20 cellular contexts compared by ENCODE assay signal in genomic region chr9:88438819-88439218, GRCh38. TPM values are rescaled to one million over a fixed set of nuclear protein-coding genes. Genes with fewer than 3 reads are reported as not detected.
A peak's percentile ranks its signal among the peaks of the same experiment; 100 is the strongest.
DNase-seq lines count a peak whose midpoint lies in the region; ATAC-seq and TF ChIP-seq lines count a peak whose summit lies in the region.
"Had no signal": no experiment of that assay in that cellular context is flagged by ENCODE, and none has a peak within 500 bp of the region (broad histone marks: within the 10 kb centered on the region; RNA-seq: fewer than 3 reads in every experiment).

No MANE protein-coding gene starts in this region.

- no peak overlapping the region for H3K4me3 Mint-ChIP-seq in GM23338
- no peak overlapping the region for H3K4me3 Mint-ChIP-seq in central memory CD8-positive, alpha-beta T cell
- no peak overlapping the region for H3K4me3 Mint-ChIP-seq in nephron progenitor cell
- no peak overlapping the region for H3K4me3 Mint-ChIP-seq in immature natural killer cell
- H3K4me3 Mint-ChIP-seq: B cell; CD8-positive, alpha-beta T cell; HFFc6 had no signal

- TF ChIP-seq CTCF in GM23338 (conservative IDR thresholded peaks at IDR 0.05; ENCODE audit: low read depth in 2 of 2), result no peak
- no peak for TF ChIP-seq CTCF in Loucy (conservative IDR thresholded peaks at IDR 0.05; ENCODE audit: low read length)
- no peak for TF ChIP-seq CTCF in nephron progenitor cell (IDR thresholded peaks at IDR 0.05)

- H3K27ac Mint-ChIP-seq in GM23338, result peak overlapping the region; percentile 39; the same call in 1 of the 2 replicates
- H3K27ac Mint-ChIP-seq in central memory CD8-positive, alpha-beta T cell (ENCODE audit: low read depth), result peak overlapping the region; percentile 29
- peak overlapping the region; percentile 16 for H3K27ac Mint-ChIP-seq in nephron progenitor cell
- peak overlapping the region in 2 of 6 donors; percentile 2 to 57 for H3K27ac Mint-ChIP-seq in immature natural killer cell
- H3K27ac Mint-ChIP-seq: B cell; CD8-positive, alpha-beta T cell; HFFc6 had no signal

- H3K9me2 ChIP-seq in GM23338 (ENCODE audit: insufficient read depth) (no peaks in the 10 kb centered on the region), Loucy (replicated peaks; ENCODE audit: low read depth, low read length) (no peaks in the 10 kb centered on the region)

- H3K36me3 Mint-ChIP-seq in GM23338 (ENCODE audit: low read depth) (peaks cover 57% of the 10 kb centered on the region), nephron progenitor cell (ENCODE audit: low read depth) (peaks cover 85% of the 10 kb centered on the region), immature natural killer cell (peaks cover 4 to 24% (median 20%) of the 10 kb centered on the region in 3 donors)
- H3K36me3 Mint-ChIP-seq in central memory CD8-positive, alpha-beta T cell (ENCODE audit: insufficient read depth), result peaks cover 17% of the 10 kb centered on the region

- H3K4me3 ChIP-seq in GM23338, result no peak overlapping the region
- H3K4me3 ChIP-seq in Loucy (ENCODE audit: low read length, poor library complexity, severe bottlenecking), result peak overlapping the region; percentile 58
- H3K4me3 ChIP-seq: BLaER1 treated with 17β-estradiol and CSF1 and Interleukin-3, amounts not matched to agents 10 nM and 100 nM; GM12878; GM23248; K562 had no signal

- no peak overlapping the region for H3K4me2 ChIP-seq in GM23338
- H3K4me2 ChIP-seq in Loucy (ENCODE audit: low read depth, low read length, poor library complexity, severe bottlenecking), result peak overlapping the region; percentile 79
- H3K4me2 ChIP-seq: BLaER1 treated with 17β-estradiol and CSF1 and Interleukin-3, amounts not matched to agents 10 nM and 100 nM had no signal

- peaks cover 99% of the 10 kb centered on the region for H3K79me2 ChIP-seq in GM23338 (replicated peaks; ENCODE audit: insufficient read depth)
- peaks cover 90% of the 10 kb centered on the region for H3K79me2 ChIP-seq in Loucy (ENCODE audit: insufficient read depth, low read length)

- no peak for ATAC-seq in GM23338
- no peak for ATAC-seq in central memory CD8-positive, alpha-beta T cell (replicated peaks; ENCODE audit: extremely low read depth, poor library complexity, severe bottlenecking)
- no peak for ATAC-seq in GM18870 (IDR thresholded peaks at IDR 0.05; ENCODE audit: unreplicated experiment)
- ATAC-seq: CD8-positive, alpha-beta T cell; GM12878; HCT116; K562 had no signal

- no peaks in the 10 kb centered on the region for H3K27me3 ChIP-seq in GM23338 (ENCODE audit: insufficient read depth)
- no peaks in the 10 kb centered on the region for H3K27me3 ChIP-seq in Loucy (ENCODE audit: insufficient read depth, low read length, poor library complexity, severe bottlenecking)
- H3K27me3 ChIP-seq: BLaER1 treated with 17β-estradiol and CSF1 and Interleukin-3, amounts not matched to agents 10 nM and 100 nM had no signal

- H3K27ac ChIP-seq in GM23338 (ENCODE audit: low read depth), result no peak overlapping the region
- H3K27ac ChIP-seq: GM23248, HL-60 had no signal

- H2AFZ ChIP-seq in GM23338 (no peak overlapping the region), Loucy (ENCODE audit: low read length) (no peak overlapping the region)
- H2AFZ ChIP-seq: GM23248 had no signal

- H3K9me3 Mint-ChIP-seq in GM23338, result no peaks in the 10 kb centered on the region; the same call in 2 of the 3 replicates
- no peaks in the 10 kb centered on the region for H3K9me3 Mint-ChIP-seq in central memory CD8-positive, alpha-beta T cell
- peaks cover 30% of the 10 kb centered on the region for H3K9me3 Mint-ChIP-seq in nephron progenitor cell
- no peaks in the 10 kb centered on the region for H3K9me3 Mint-ChIP-seq in immature natural killer cell
- H3K9me3 Mint-ChIP-seq: CD8-positive, alpha-beta T cell; HFFc6 had no signal

- peaks cover under 1% of the 10 kb centered on the region; the same call in 1 of the 2 replicates for H3K36me3 ChIP-seq in GM23338 (ENCODE audit: insufficient read depth)
- H3K36me3 ChIP-seq in Loucy (ENCODE audit: insufficient read depth, low read length), result peaks cover 43% of the 10 kb centered on the region

- H3K4me1 Mint-ChIP-seq in GM23338 (peaks cover 23% of the 10 kb centered on the region), nephron progenitor cell (peaks cover 9% of the 10 kb centered on the region), immature natural killer cell (peaks cover 50 to 69% of the 10 kb centered on the region in 2 donors)
- H3K4me1 Mint-ChIP-seq in central memory CD8-positive, alpha-beta T cell, result peaks cover 38% of the 10 kb centered on the region

- peak overlapping the region; percentile 40 for H3K9ac ChIP-seq in Loucy (ENCODE audit: low read depth, low read length, poor library complexity, severe bottlenecking)
- H3K9ac ChIP-seq: BLaER1 treated with 17β-estradiol and CSF1 and Interleukin-3, amounts not matched to agents 10 nM and 100 nM; GM23248 had no signal

- no peak for DNase-seq in GM23338 (ENCODE audit: low spot score)
- DNase-seq in central memory CD8-positive, alpha-beta T cell (ENCODE audit: low spot score in 2 of 2), result no peak
- DNase-seq in nephron progenitor cell, result no peak
- DNase-seq in immature natural killer cell, result no peak
- DNase-seq in effector CD4-positive, alpha-beta T cell, result no peak
- DNase-seq: Calu3; CD8-positive, alpha-beta T cell; DMS79 treated with DMSO at 0.1 percent for 48 hours; EL; GM23248; H7; HFFc6 had no signal

- H3K4me1 ChIP-seq in GM23338 (ENCODE audit: insufficient read depth) (peaks cover 24% of the 10 kb centered on the region), Loucy (ENCODE audit: insufficient read depth, low read length, poor library complexity, severe bottlenecking) (peaks cover 30% of the 10 kb centered on the region)

- no peaks in the 10 kb centered on the region for H3K9me3 ChIP-seq in Loucy (ENCODE audit: insufficient read depth, low read depth, low read length)

- H4K20me1 ChIP-seq in GM23338 (replicated peaks; ENCODE audit: insufficient read depth), result peaks cover 20% of the 10 kb centered on the region
- H4K20me1 ChIP-seq in Loucy (ENCODE audit: insufficient read depth, low read length, poor library complexity, severe bottlenecking), result peaks cover 48% of the 10 kb centered on the region

- H3F3A ChIP-seq in GM23338 (replicated peaks; ENCODE audit: low read depth), result no peaks in the 10 kb centered on the region; the same call in 1 of the 2 replicates
- peaks cover 8% of the 10 kb centered on the region; the same call in 1 of the 2 replicates for H3F3A ChIP-seq in Loucy (ENCODE audit: low read depth)

- H3K27me3 Mint-ChIP-seq in GM23338 (ENCODE audit: insufficient read depth, low read depth, poor library complexity), result peaks cover 14% of the 10 kb centered on the region
- H3K27me3 Mint-ChIP-seq in central memory CD8-positive, alpha-beta T cell, result no peaks in the 10 kb centered on the region
- H3K27me3 Mint-ChIP-seq in nephron progenitor cell (ENCODE audit: low read depth, poor library complexity), result no peaks in the 10 kb centered on the region
- H3K27me3 Mint-ChIP-seq in immature natural killer cell (ENCODE audit: low read depth in 3 of 3), result peaks cover 0 to 3% (median 0%) of the 10 kb centered on the region in 3 donors
- H3K27me3 Mint-ChIP-seq: B cell had no signal

TF ChIP-seq in GM23338, 12 proteins besides CTCF, POLR2A, EP300 and RAD21 (continues in another document):
- TF ChIP-seq EZH2 (IDR thresholded peaks at IDR 0.05; ENCODE audit: low read depth, unreplicated experiment) (no peak), EZH2phosphoT487 (IDR thresholded peaks at IDR 0.05; ENCODE audit: unreplicated experiment) (no peak)

RNA-seq across cellular contexts. Expression of gene SPIN1, which starts 50.6 kb away (rescaled TPM):
- 144 and 158 TPM in 2 replicates for total RNA-seq in GM23338 (2014; rRNA removed; shearing (Covaris generic))
- 48.6 and 49.0 TPM in 2 replicates for polyA plus RNA-seq in GM23338 (2016; fragmentation: Nextera tagmentation; extraction: Ambion mirVana)
- 10 to 100 TPM; 24.5 to 49.1 (median 35.1) TPM for polyA plus RNA-seq in immature natural killer cell
